18 cellular contexts compared by ENCODE assay signal in the genomic region with DNA sequence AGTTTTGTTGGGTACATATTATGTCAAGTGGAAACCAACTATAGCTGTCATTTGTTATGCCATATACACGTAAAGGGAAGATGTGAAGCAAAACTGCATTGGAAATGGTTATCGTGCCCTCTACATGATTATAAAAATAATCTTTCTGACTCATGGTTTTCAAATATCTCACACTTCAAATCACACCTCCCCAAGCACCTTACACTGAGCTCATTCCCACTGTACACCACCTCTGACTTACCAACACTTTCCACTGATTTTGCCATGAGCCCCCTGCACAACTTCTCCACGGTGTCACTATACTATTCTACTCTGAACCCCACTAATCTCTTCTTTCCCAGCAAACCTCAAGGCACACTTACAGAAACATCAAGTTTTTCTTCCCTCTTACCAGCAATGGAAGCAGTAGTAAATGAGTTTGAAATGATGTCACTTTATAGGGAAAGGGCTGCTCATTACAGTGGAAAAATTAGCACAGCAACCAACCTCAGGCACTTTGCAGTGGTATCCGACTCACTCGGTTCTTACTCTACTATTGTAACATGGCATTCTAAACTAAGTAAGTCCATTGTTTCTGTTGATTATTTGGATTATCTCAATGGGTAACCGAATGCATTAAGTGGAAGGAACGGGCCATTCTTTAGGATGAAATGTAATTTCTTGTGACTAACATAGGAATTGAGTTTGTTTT.
"Had no signal": no experiment of that assay in that cellular context is flagged by ENCODE, and none has a peak within 500 bp of the region (broad histone marks: within the 10 kb centered on the region; RNA-seq: fewer than 3 reads in every experiment).

No MANE protein-coding gene starts in this region.

- H3K27me3 Mint-ChIP-seq: naive thymus-derived CD8-positive, alpha-beta T cell had no signal

- ATAC-seq: gastroesophageal sphincter; naive thymus-derived CD8-positive, alpha-beta T cell; psoas muscle; upper lobe of right lung had no signal

- H3K4me3 Mint-ChIP-seq: brain had no signal

- H3K4me1 ChIP-seq: esophagus muscularis mucosa, gastroesophageal sphincter, heart left ventricle, psoas muscle, SJSA1, upper lobe of right lung had no signal

- H3K27ac ChIP-seq: esophagus muscularis mucosa, gastroesophageal sphincter, heart left ventricle, ovary, psoas muscle, SJSA1, skin epidermis, upper lobe of right lung, WERI-Rb-1 had no signal

- DNase-seq: activated gamma-delta T cell; anterior cingulate cortex; effector CD4-positive, alpha-beta T cell; heart left ventricle; mesenchymal stem cell; naive thymus-derived CD8-positive, alpha-beta T cell; ovary; psoas muscle; right cardiac atrium; stimulated activated CD4-positive, alpha-beta T cell treated with anti-CD3 and anti-CD28 coated beads, Interleukin-2, amount 100 ng/mL, for 48 hours; T-helper 2 cell; upper lobe of right lung; WERI-Rb-1 had no signal

- H3K36me3 ChIP-seq: ovary had no signal

- H3K9me3 ChIP-seq: esophagus muscularis mucosa, gastroesophageal sphincter, heart left ventricle, ovary, psoas muscle, SJSA1, upper lobe of right lung had no signal

- H3K9me3 Mint-ChIP-seq: brain; naive thymus-derived CD8-positive, alpha-beta T cell had no signal

- H3K4me3 ChIP-seq: esophagus muscularis mucosa, gastroesophageal sphincter, heart left ventricle, ovary, psoas muscle, SJSA1, skin epidermis, upper lobe of right lung had no signal

- H3K27me3 ChIP-seq: esophagus muscularis mucosa, gastroesophageal sphincter, heart left ventricle, ovary, SJSA1, upper lobe of right lung had no signal
